9 cellular contexts compared by ENCODE assay signal in the genomic region with DNA sequence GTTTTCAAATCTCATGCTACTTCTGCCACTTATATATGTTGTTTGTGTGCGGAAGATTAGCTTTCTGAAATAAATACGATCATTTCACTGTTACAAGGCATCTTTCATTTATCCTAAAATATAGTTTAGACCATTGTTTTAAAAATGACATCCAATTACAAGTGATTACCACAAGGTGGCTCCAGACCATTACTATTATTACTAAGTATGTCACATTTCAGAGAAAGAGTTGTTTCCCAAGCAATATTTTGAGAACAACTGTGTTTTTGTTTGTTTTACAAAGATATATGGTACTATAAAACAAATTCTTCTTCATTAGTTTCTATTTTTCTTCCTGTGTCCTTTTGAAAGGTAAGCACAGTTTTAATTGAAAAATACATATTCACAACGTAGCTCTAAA.
DNase-seq lines count a peak whose midpoint lies in the region; ATAC-seq, FAIRE-seq and TF ChIP-seq lines count a peak whose summit lies in the region.
"Had no signal": no experiment of that assay in that cellular context is flagged by ENCODE, and none has a peak within 500 bp of the region (broad histone marks: within the 10 kb centered on the region; RNA-seq: fewer than 3 reads in every experiment).

No MANE protein-coding gene starts in this region.

- ATAC-seq in HG02610 (IDR thresholded peaks at IDR 0.05; ENCODE audit: unreplicated experiment) (peak; percentile 50), Right ventricle myocardium inferior (no peak)

- DNase-seq in DMS114 treated with DMSO at 0.1 percent for 48 hours (lab: John Stamatoyannopoulos, UW; ENCODE audit: unreplicated experiment) (peak; percentile 46), RCC 7860 (ENCODE audit: low spot score) (peak; percentile 52), fibroblast of mammary gland (ENCODE audit: low read depth) (peak; percentile 61), small intestine (peak; percentile 23), GM12892 (ENCODE audit: insufficient read length) (no peak), Right ventricle myocardium inferior (ENCODE audit: missing footprints) (no peak)
- DNase-seq in activated CD8-positive, alpha-beta memory T cell treated with anti-CD3 and anti-CD28 coated beads, Interleukin-2, amount 50 U/mL, for 48 hours = no peak

- no peak overlapping the region for H3K4me3 ChIP-seq in fibroblast of mammary gland (ENCODE audit: control insufficient read depth, low read depth, low read length)
- no peak overlapping the region for H3K4me3 ChIP-seq in small intestine (ENCODE audit: low read depth in 1 of 2, low read length in 2 of 2)
- H3K4me3 ChIP-seq: SJSA1 had no signal

- no peaks in the 10 kb centered on the region for H3K36me3 ChIP-seq in small intestine (ENCODE audit: control insufficient read depth in 2 of 2, insufficient read depth in 2 of 2, low read length in 2 of 2)
- H3K36me3 ChIP-seq: SJSA1 had no signal

- intact Hi-C loops in Right ventricle myocardium inferior (cut with DNase I) = loop anchor here (5.0 kb wide), 1 partner anchor 741 kb away; no protein-coding TSS in a partner anchor

- TF ChIP-seq POLR2A in GM12892 (IDR thresholded peaks at IDR 0.05; ENCODE audit: low read depth, low read length) = no peak

- 50 to 65% (median 55%) methylated on average over 3 of the region's 3 CpGs for WGBS in small intestine, 3 donors

- H3K27ac ChIP-seq in small intestine (ENCODE audit: low read depth in 1 of 2, low read length in 1 of 2) = no peak overlapping the region
- H3K27ac ChIP-seq: SJSA1 had no signal

- FAIRE-seq in RCC 7860 (lab: Jason Lieb, UNC) = peak; percentile 88
- FAIRE-seq in small intestine (lab: Jason Lieb, UNC) = no peak
- FAIRE-seq in GM12892 (lab: Jason Lieb, UNC) = no peak

- H3K9me3 ChIP-seq in small intestine (ENCODE audit: control insufficient read depth, low read depth) = no peaks in the 10 kb centered on the region
- H3K9me3 ChIP-seq: SJSA1 had no signal

- peak; percentile 64 for TF ChIP-seq CTCF in fibroblast of mammary gland (conservative IDR thresholded peaks at IDR 0.05; ENCODE audit: control insufficient read depth, insufficient read depth, low read depth, low read length)

- no peaks in the 10 kb centered on the region for H3K4me1 ChIP-seq in small intestine (ENCODE audit: control insufficient read depth in 2 of 2, insufficient read depth in 1 of 2, low read depth in 1 of 2, low read length in 1 of 2)
- H3K4me1 ChIP-seq: SJSA1 had no signal

- H3K27me3 ChIP-seq in small intestine (ENCODE audit: control insufficient read depth in 2 of 2, insufficient read depth in 2 of 2, low read length in 2 of 2) = no peaks in the 10 kb centered on the region
- H3K27me3 ChIP-seq: SJSA1 had no signal

Comparison
In these comparisons a context has a peak if more than half of its experiments do, and no peak if none do; other contexts are left out.
1. DNase-seq: peak in DMS114 treated with DMSO at 0.1 percent for 48 hours (single experiment), RCC 7860 (single experiment), fibroblast of mammary gland (single experiment) and small intestine (single experiment); none in GM12892 (single experiment), activated CD8-positive, alpha-beta memory T cell treated with anti-CD3 and anti-CD28 coated beads, Interleukin-2, amount 50 U/mL, for 48 hours (single experiment) and Right ventricle myocardium inferior (single experiment).